In genomic region chr1:165367375-165367993, GRCh38 we compare ENCODE assay signal across 8 cellular contexts. TPM values are rescaled to one million over a fixed set of nuclear protein-coding genes. Genes with fewer than 3 reads are reported as not detected.
A peak's percentile ranks its signal among the peaks of the same experiment; 100 is the strongest.
DNase-seq lines count a peak whose midpoint lies in the region; ATAC-seq and TF ChIP-seq lines count a peak whose summit lies in the region.

No MANE protein-coding gene starts in this region.

- peak; percentile 90 for DNase-seq in ELF-1 (ENCODE audit: low read depth, low spot score)
- DNase-seq in H7 = peak; percentile 90
- peak; percentile 66 for DNase-seq in NCI-H1105 (lab: John Stamatoyannopoulos, UW)
- DNase-seq in T-helper 9 cell = peak; percentile 78
- DNase-seq in body of pancreas = peak; percentile 85 to 93 (median 86)
- DNase-seq in kidney glomerular epithelial cell (lab: John Stamatoyannopoulos, UW) = peak; percentile 38
- peak; percentile 56 for DNase-seq in stimulated activated CD4-positive, alpha-beta T cell treated with anti-CD3 and anti-CD28 coated beads, Interleukin-2, amount 100 ng/mL, for 4 hours (ENCODE audit: low read depth)

- TF ChIP-seq POLR2A in body of pancreas (IDR thresholded peaks at IDR 0.05) = no peak

- peak; percentile 68 for ATAC-seq in body of pancreas
- no peak for ATAC-seq in HG03095 (IDR thresholded peaks at IDR 0.05; ENCODE audit: unreplicated experiment)

- H3K4me1 ChIP-seq in body of pancreas = no peaks in the 10 kb centered on the region

- TF ChIP-seq CTCF in body of pancreas (IDR thresholded peaks at IDR 0.05) = peak; percentile 67 to 93 (median 74)

- H3K4me3 ChIP-seq in H7 (ENCODE audit: insufficient read depth, low read depth, low read length) (no peak overlapping the region), body of pancreas (no peak overlapping the region)

- peaks cover 1% of the 10 kb centered on the region; the same call in 1 of the 2 replicates for H3K27me3 ChIP-seq in H7 (ENCODE audit: control insufficient read depth, insufficient read depth, low read length)
- H3K27me3 ChIP-seq in body of pancreas = no peaks in the 10 kb centered on the region

- H3K9me3 ChIP-seq in body of pancreas = no peaks in the 10 kb centered on the region

- H3K36me3 ChIP-seq in H7 (replicated peaks; ENCODE audit: control insufficient read depth, insufficient read depth, low read length) (no peaks in the 10 kb centered on the region), body of pancreas (replicated peaks in 1 of 2; ENCODE audit: insufficient read depth in 1 of 2, low read depth in 2 of 2) (no peaks in the 10 kb centered on the region)

- intact Hi-C loops in body of pancreas (cut with DNase I) = no loop called here

- no peak overlapping the region for H3K27ac ChIP-seq in body of pancreas

- WGBS in body of pancreas, 2 donors = 40 to 41% methylated on average over 7 of the region's 7 CpGs

RNA-seq across cellular contexts. Expression of gene LMX1A, which starts 11.0 kb away (rescaled TPM):
- 0.59 and 1.5 TPM in 2 replicates for total RNA-seq in H7 (2014; rRNA removed; shearing (Covaris generic))
- not detected for total RNA-seq in body of pancreas

Comparison
In these comparisons a context has a peak if more than half of its experiments do, and no peak if none do; other contexts are left out.
1. DNase-seq: peak in every context shown above with its lines; median percentile 90 in ELF-1; 90 in H7; 86 in body of pancreas; 78 in T-helper 9 cell; 66 in NCI-H1105; 56 in stimulated activated CD4-positive, alpha-beta T cell treated with anti-CD3 and anti-CD28 coated beads, Interleukin-2, amount 100 ng/mL, for 4 hours; 38 in kidney glomerular epithelial cell.